In the genomic region with DNA sequence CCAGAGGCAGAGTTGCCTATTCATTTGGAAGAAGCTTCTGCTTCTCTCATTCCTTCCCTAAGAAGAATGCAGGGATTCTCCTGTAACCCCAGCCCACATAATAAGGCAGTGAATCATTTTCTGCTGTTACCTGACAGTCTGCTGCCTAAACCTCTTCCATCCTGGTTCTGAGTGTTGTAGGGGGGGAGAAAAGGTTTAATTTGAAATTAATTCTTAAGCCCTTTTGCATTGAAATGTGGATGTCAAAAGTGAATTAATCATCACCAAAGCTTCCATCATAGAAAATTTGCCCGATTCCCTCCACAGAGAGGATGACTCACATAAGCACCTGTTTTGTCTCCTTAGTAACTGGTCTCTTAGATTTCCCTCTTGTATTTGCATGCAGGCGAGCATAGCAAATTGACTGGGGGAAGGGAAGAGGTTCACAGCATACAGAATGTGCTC, we compare ENCODE assay signal across 8 cellular contexts.
A peak's percentile ranks its signal among the peaks of the same experiment; 100 is the strongest.
DNase-seq lines count a peak whose midpoint lies in the region; ATAC-seq and TF ChIP-seq lines count a peak whose summit lies in the region.

No MANE protein-coding gene starts in this region.

- H3F3A ChIP-seq in PC-9 (ENCODE audit: insufficient read depth, low read depth), result no peaks in the 10 kb centered on the region

- H3K79me2 ChIP-seq in PC-9 (ENCODE audit: low read depth), result no peaks in the 10 kb centered on the region

- TF ChIP-seq POLR2A in vagina (IDR thresholded peaks at IDR 0.05), result no peak

- H3K36me3 ChIP-seq in PC-9 (ENCODE audit: low read depth) (no peaks in the 10 kb centered on the region), vagina (no peaks in the 10 kb centered on the region)

- H3K4me2 ChIP-seq in PC-9, result 0 out of 2 replicates have a peak overlapping the region, but pooled peaks have one; percentile 16

- H3K27me3 ChIP-seq in PC-9 (ENCODE audit: insufficient read depth, low read depth), result no peaks in the 10 kb centered on the region
- H3K27me3 ChIP-seq in vagina, result no peaks in the 10 kb centered on the region

- CTCF ChIA-PET in PC-9 (lab: Charles Lee), result no interaction called here

- H3K4me3 ChIP-seq in PC-9, result no peak overlapping the region
- no peak overlapping the region for H3K4me3 ChIP-seq in vagina

- H3K27ac ChIP-seq in PC-9, result no peak overlapping the region
- no peak overlapping the region for H3K27ac ChIP-seq in vagina

- ATAC-seq in HG03457 (IDR thresholded peaks at IDR 0.05; ENCODE audit: unreplicated experiment), result no peak

- H2AFZ ChIP-seq in PC-9, result no peak overlapping the region

- no peak for TF ChIP-seq CTCF in PC-9 (conservative IDR thresholded peaks at IDR 0.05)
- no peak for TF ChIP-seq CTCF in vagina (IDR thresholded peaks at IDR 0.05)

- H4K20me1 ChIP-seq in PC-9 (ENCODE audit: insufficient read depth), result no peaks in the 10 kb centered on the region

- intact Hi-C loops in PC-9 (cut with micrococcal nuclease; ENCODE audit: unreplicated experiment), result no loop called here
- intact Hi-C loops in vagina (cut with DNase I), result no loop called here

- H3K9me3 ChIP-seq in PC-9 (ENCODE audit: insufficient read depth, low read depth) (no peaks in the 10 kb centered on the region), vagina (no peaks in the 10 kb centered on the region)

- DNase-seq in DMS79 treated with DMSO at 0.1 percent for 48 hours (lab: John Stamatoyannopoulos, UW), result peak; percentile 85
- peak; percentile 3 for DNase-seq in HPDE6-E6E7 (ENCODE audit: extremely low spot score)
- peak; percentile 16 to 63 for DNase-seq in PC-9
- peak; percentile 70 for DNase-seq in kidney glomerular epithelial cell (lab: John Stamatoyannopoulos, UW)
- DNase-seq in NCI-H1694 (lab: John Stamatoyannopoulos, UW), result no peak
- DNase-seq in ureter (ENCODE audit: low spot score), result no peak
- no peak for DNase-seq in vagina (ENCODE audit: extremely low spot score in 2 of 2)

- no peaks in the 10 kb centered on the region for H3K9me2 ChIP-seq in PC-9 (ENCODE audit: insufficient read depth)

- POLR2A ChIA-PET in PC-9 (lab: Charles Lee; ENCODE audit: unreplicated experiment), result no interaction called here

- BruUV-seq in PC-9 (replicated peaks; lab: Mats Ljungman, UMichigan), result no TSS peak

- H3K4me1 ChIP-seq in PC-9 (replicated peaks; ENCODE audit: insufficient read depth) (no peaks in the 10 kb centered on the region), vagina (no peaks in the 10 kb centered on the region)

Comparison
In these comparisons a context has a peak if more than half of its experiments do, and no peak if none do; other contexts are left out.
1. DNase-seq: peak in DMS79 treated with DMSO at 0.1 percent for 48 hours (single experiment), HPDE6-E6E7 (single experiment), PC-9 (2 of 2) and kidney glomerular epithelial cell (single experiment); none in NCI-H1694 (single experiment), ureter (single experiment) and vagina (0 of 2).